13 cellular contexts compared by ENCODE assay signal in the genomic region with DNA sequence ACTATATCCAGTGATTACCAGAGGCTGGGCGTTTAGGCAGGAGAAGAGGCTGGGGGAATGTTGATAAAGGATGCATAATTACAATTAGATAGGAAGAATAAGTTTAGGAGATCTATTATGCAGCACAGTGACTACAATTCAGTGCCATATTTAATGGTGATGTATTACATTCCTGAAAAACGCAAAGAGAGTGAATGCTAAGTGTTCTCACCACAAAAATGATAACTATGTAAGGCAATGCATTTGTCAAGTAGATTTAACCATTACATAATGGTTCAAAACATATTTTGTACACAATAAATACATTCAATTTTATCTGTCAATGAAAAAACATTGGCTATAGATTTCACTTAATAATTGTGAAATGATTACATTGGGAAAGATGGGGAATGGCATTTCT.
A peak's percentile ranks its signal among the peaks of the same experiment; 100 is the strongest.
DNase-seq lines count a peak whose midpoint lies in the region; ATAC-seq and TF ChIP-seq lines count a peak whose summit lies in the region.
"Had no signal": no experiment of that assay in that cellular context is flagged by ENCODE, and none has a peak within 500 bp of the region (broad histone marks: within the 10 kb centered on the region; RNA-seq: fewer than 3 reads in every experiment).

No MANE protein-coding gene starts in this region.

- H3K4me1 Mint-ChIP-seq in activated CD4-positive, alpha-beta memory T cell treated with anti-CD3 and anti-CD28 coated beads, Interleukin-2, amount 10 ng/mL, durations not matched to agents 7 days and 5 days = no peaks in the 10 kb centered on the region

- no peaks in the 10 kb centered on the region for H3K36me3 Mint-ChIP-seq in activated CD4-positive, alpha-beta memory T cell treated with anti-CD3 and anti-CD28 coated beads, Interleukin-2, amount 10 ng/mL, durations not matched to agents 7 days and 5 days (ENCODE audit: low read depth)

- no peak overlapping the region for H3K4me3 Mint-ChIP-seq in activated CD4-positive, alpha-beta memory T cell treated with anti-CD3 and anti-CD28 coated beads, Interleukin-2, amount 10 ng/mL, durations not matched to agents 7 days and 5 days

- H3K36me3 ChIP-seq in adipocyte (ENCODE audit: control insufficient read depth, insufficient read depth, low read length, severe bottlenecking) = no peaks in the 10 kb centered on the region
- H3K36me3 ChIP-seq: SJCRH30 had no signal

- H3K9me3 ChIP-seq in adipocyte (ENCODE audit: control insufficient read depth, low read length) = peaks cover 8% of the 10 kb centered on the region
- H3K9me3 ChIP-seq: SJCRH30 had no signal

- ATAC-seq in HG03097 (IDR thresholded peaks at IDR 0.05; ENCODE audit: low FRiP score, unreplicated experiment) = no peak

- H3K9ac ChIP-seq in adipocyte (ENCODE audit: low read length) = no peak overlapping the region

- H3K4me1 ChIP-seq in adipocyte (ENCODE audit: control insufficient read depth, insufficient read depth, low read length) = peaks cover 42% of the 10 kb centered on the region

- H3K27me3 ChIP-seq in adipocyte (replicated peaks; ENCODE audit: control insufficient read depth, insufficient read depth, low read length) = no peaks in the 10 kb centered on the region
- H3K27me3 ChIP-seq: SJCRH30 had no signal

- H3K27me3 Mint-ChIP-seq in activated CD4-positive, alpha-beta memory T cell treated with anti-CD3 and anti-CD28 coated beads, Interleukin-2, amount 10 ng/mL, durations not matched to agents 7 days and 5 days = no peaks in the 10 kb centered on the region

- peaks cover 3% of the 10 kb centered on the region for H3K9me3 Mint-ChIP-seq in activated CD4-positive, alpha-beta memory T cell treated with anti-CD3 and anti-CD28 coated beads, Interleukin-2, amount 10 ng/mL, durations not matched to agents 7 days and 5 days

- DNase-seq in A172 (ENCODE audit: low spot score) (peak; percentile 27), GM03348 (ENCODE audit: low spot score) (peak; percentile 42), adipocyte (ENCODE audit: low read depth) (peak; percentile 60), fibroblast of pulmonary artery (ENCODE audit: low read depth) (peak; percentile 29), HUDEP-2 (lab: John Stamatoyannopoulos, UW; ENCODE audit: unreplicated experiment in 76 of 76) (no peak), activated T-cell treated with anti-CD3 and anti-CD28 coated beads for 4 hours (no peak)
- DNase-seq in activated CD4-positive, alpha-beta memory T cell treated with anti-CD3 and anti-CD28 coated beads, Interleukin-2, amount 10 ng/mL, durations not matched to agents 7 days and 5 days = no peak
- DNase-seq: DMS 273 treated with DMSO at 0.1 percent for 48 hours, NCI-H1436, NCI-H2081, NCI-H748 treated with DMSO at 0.1 percent for 48 hours, SJCRH30 had no signal

- no peak overlapping the region for H3K27ac Mint-ChIP-seq in activated CD4-positive, alpha-beta memory T cell treated with anti-CD3 and anti-CD28 coated beads, Interleukin-2, amount 10 ng/mL, durations not matched to agents 7 days and 5 days

- TF ChIP-seq CTCF in fibroblast of pulmonary artery (IDR thresholded peaks at IDR 0.05; ENCODE audit: low read length, missing control alignments) = no peak

- no peak overlapping the region for H3K4me3 ChIP-seq in adipocyte (ENCODE audit: low read length)
- H3K4me3 ChIP-seq in fibroblast of pulmonary artery (replicated peaks; ENCODE audit: low read depth, low read length) = no peak overlapping the region
- H3K4me3 ChIP-seq: SJCRH30 had no signal

- CTCF ChIA-PET in activated CD4-positive, alpha-beta memory T cell treated with anti-CD3 and anti-CD28 coated beads, Interleukin-2, amount 10 ng/mL, durations not matched to agents 7 days and 5 days (lab: Charles Lee) = no interaction called here

- POLR2A ChIA-PET in activated CD4-positive, alpha-beta memory T cell treated with anti-CD3 and anti-CD28 coated beads, Interleukin-2, amount 10 ng/mL, durations not matched to agents 7 days and 5 days (lab: Charles Lee) = no interaction called here

Comparison
In these comparisons a context has a peak if more than half of its experiments do, and no peak if none do; other contexts are left out.
1. DNase-seq: peak in A172 (single experiment), GM03348 (single experiment), adipocyte (single experiment) and fibroblast of pulmonary artery (single experiment); none in HUDEP-2 (0 of 76), activated T-cell treated with anti-CD3 and anti-CD28 coated beads for 4 hours (single experiment) and activated CD4-positive, alpha-beta memory T cell treated with anti-CD3 and anti-CD28 coated beads, Interleukin-2, amount 10 ng/mL, durations not matched to agents 7 days and 5 days (single experiment).